Comparison of ENCODE assay signal across 8 cellular contexts in the genomic region with DNA sequence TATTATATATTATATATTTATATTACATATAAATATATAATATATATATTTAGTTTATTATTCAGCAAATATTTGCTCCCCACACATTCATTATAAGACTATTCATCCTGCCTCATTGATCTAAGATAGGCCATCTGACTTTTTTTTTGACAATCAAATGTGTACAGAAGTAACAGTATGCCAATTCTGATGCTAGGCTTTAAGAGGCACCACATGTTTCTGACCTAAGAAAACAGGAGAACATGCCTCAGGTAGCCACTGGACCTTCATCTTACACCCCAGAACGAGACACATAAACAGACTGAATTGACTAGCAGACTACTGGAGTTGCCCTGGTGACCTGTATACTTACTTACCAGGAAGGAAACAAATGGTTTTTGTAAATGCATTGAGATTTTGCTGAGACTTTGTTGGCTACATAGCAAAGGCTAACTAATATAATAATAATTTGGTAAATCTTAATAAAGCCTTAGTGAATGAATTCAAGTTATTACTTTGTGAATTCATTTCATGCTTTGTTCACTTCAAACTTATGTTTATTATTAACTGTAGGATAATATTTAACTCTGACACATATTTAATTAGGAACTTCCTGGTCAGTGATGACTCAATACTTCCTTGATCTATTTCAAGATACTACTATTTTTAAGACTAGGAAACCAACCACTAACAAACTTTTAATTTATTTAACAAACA. TPM values are rescaled to one million over a fixed set of nuclear protein-coding genes. Genes with fewer than 3 reads are reported as not detected.
DNase-seq lines count a peak whose midpoint lies in the region; ATAC-seq, FAIRE-seq and TF ChIP-seq lines count a peak whose summit lies in the region.

No MANE protein-coding gene starts in this region.

- no peak overlapping the region for H3K9ac ChIP-seq in GM12878 (ENCODE audit: control insufficient read depth, insufficient read depth, low read length)

- intact Hi-C loops in GM12878 (cut with micrococcal nuclease; ENCODE audit: unreplicated experiment) = no loop called here
- intact Hi-C loops in upper lobe of right lung (cut with DNase I) = no loop called here

- H3K27ac ChIP-seq in GM12878 (ENCODE audit: control insufficient read depth, insufficient read depth) (no peak overlapping the region; the same call in 1 of the 2 replicates), upper lobe of right lung (peak overlapping the region; percentile 55)

- FAIRE-seq in GM12878 (lab: Jason Lieb, UNC) = peak; percentile 83

- CTCF ChIA-PET in GM12878 (lab: Yijun Ruan, JAX) = no interaction called here

- H3K4me2 ChIP-seq in GM12878 (ENCODE audit: control insufficient read depth, insufficient read depth) = peak overlapping the region; percentile 11

- H3K9me3 ChIP-seq in GM12878 (replicated peaks; ENCODE audit: control insufficient read depth, insufficient read depth, low read length) (no peaks in the 10 kb centered on the region), upper lobe of right lung (no peaks in the 10 kb centered on the region)

- no peaks in the 10 kb centered on the region for H4K20me1 ChIP-seq in GM12878 (ENCODE audit: control insufficient read depth, insufficient read depth)

- no peak overlapping the region for H3K27ac Mint-ChIP-seq in activated naive CD4-positive, alpha-beta T cell treated with anti-CD3 and anti-CD28 coated beads, Interleukin-2, amount 50 U/mL, for 72 hours

- H3K4me1 ChIP-seq in GM12878 (ENCODE audit: control insufficient read depth, insufficient read depth, low read length) (no peaks in the 10 kb centered on the region), upper lobe of right lung (peaks cover 8% of the 10 kb centered on the region)

- TF ChIP-seq RAD21 in GM12878 (IDR thresholded peaks at IDR 0.05; ENCODE audit: insufficient read depth, low read depth, low read length) = no peak

- POLR2A ChIA-PET in GM12878 (lab: Charles Lee) = no interaction called here

- no peak for TF ChIP-seq CTCF in GM12878 (IDR thresholded peaks at IDR 0.05 in 2 of 3, conservative IDR thresholded peaks at IDR 0.05 in 1 of 3; ENCODE audit: control insufficient read depth in 2 of 3, extremely low read depth in 1 of 3, insufficient read depth in 1 of 3, low read depth in 3 of 3, low read length in 3 of 3)
- TF ChIP-seq CTCF in upper lobe of right lung (IDR thresholded peaks at IDR 0.05) = no peak

- H3K27me3 ChIP-seq in GM12878 (replicated peaks in 1 of 2; ENCODE audit: control insufficient read depth in 2 of 2, insufficient read depth in 2 of 2, low read length in 1 of 2) = no peaks in the 10 kb centered on the region
- H3K27me3 ChIP-seq in upper lobe of right lung = no peaks in the 10 kb centered on the region

- no peak for TF ChIP-seq POLR2A in GM12878 (IDR thresholded peaks at IDR 0.05; ENCODE audit: low read depth, low read length)

- no peaks in the 10 kb centered on the region for H3K9me3 Mint-ChIP-seq in activated naive CD4-positive, alpha-beta T cell treated with anti-CD3 and anti-CD28 coated beads, Interleukin-2, amount 50 U/mL, for 72 hours

- ATAC-seq in HG03108 (IDR thresholded peaks at IDR 0.05; ENCODE audit: unreplicated experiment) (peak; percentile 88), GM12878 (peak; percentile 95), upper lobe of right lung (peak; percentile 54)
- no peak for ATAC-seq in activated naive CD4-positive, alpha-beta T cell treated with anti-CD3 and anti-CD28 coated beads, Interleukin-2, amount 50 U/mL, for 72 hours

- RAD21 ChIA-PET in GM12878 (lab: Charles Lee; ENCODE audit: unreplicated experiment) = no interaction called here

- no peak overlapping the region; the same call in none of the 2 replicates for H2AFZ ChIP-seq in GM12878 (ENCODE audit: control insufficient read depth, low read depth, low read length)

- in situ Hi-C loops in GM12878 (cut with MboI) = no loop called here

- DNase-seq in NOMO-1 (lab: John Stamatoyannopoulos, UW; ENCODE audit: unreplicated experiment in 2 of 2) (peak; percentile 6 to 82), NOMO-1 treated with dmso at 0.1 percent for 144 hours (lab: John Stamatoyannopoulos, UW; ENCODE audit: unreplicated experiment) (no peak), GM12878 (ENCODE audit: low read depth, low spot score) (peak; percentile 33), upper lobe of right lung (no peak), NCI-H510A (lab: John Stamatoyannopoulos, UW) (no peak), NCI-H1417 treated with DMSO at 0.1 percent for 48 hours (lab: John Stamatoyannopoulos, UW) (no peak)
- DNase-seq in activated naive CD4-positive, alpha-beta T cell treated with anti-CD3 and anti-CD28 coated beads, Interleukin-2, amount 50 U/mL, for 72 hours (ENCODE audit: low spot score in 2 of 2) = no peak

- H3K4me3 ChIP-seq in GM12878 = no peak overlapping the region
- H3K4me3 ChIP-seq in upper lobe of right lung = no peak overlapping the region

- peak in 1 of 2 experiments; percentile 6; a peak in 1 of 4 replicates for TF ChIP-seq EP300 in GM12878 (IDR thresholded peaks at IDR 0.05; ENCODE audit: borderline replicate concordance in 1 of 2, control insufficient read depth in 1 of 2, low read depth in 2 of 2, low read length in 2 of 2)

- H3K36me3 ChIP-seq in GM12878 (ENCODE audit: control insufficient read depth in 2 of 2, insufficient read depth in 2 of 2, low read length in 1 of 2) = no peaks in the 10 kb centered on the region
- H3K36me3 ChIP-seq in upper lobe of right lung = no peaks in the 10 kb centered on the region

- SMC1A ChIA-PET in GM12878 (lab: Charles Lee; ENCODE audit: uncharacterized antibody, unreplicated experiment) = no interaction called here

- 28% methylated on average over 1 of the region's 1 CpG for WGBS in GM12878 (ENCODE audit: insufficient coverage, insufficient replicate concordance, low lambda C conversion rate, missing lambda C conversion rate)

- no TSS peak for BruUV-seq in GM12878 (replicated peaks; lab: Mats Ljungman, UMichigan)

- no peaks in the 10 kb centered on the region for H3K36me3 Mint-ChIP-seq in activated naive CD4-positive, alpha-beta T cell treated with anti-CD3 and anti-CD28 coated beads, Interleukin-2, amount 50 U/mL, for 72 hours

- no peaks in the 10 kb centered on the region for H3K79me2 ChIP-seq in GM12878 (ENCODE audit: control insufficient read depth, insufficient read depth, low read length)

TF ChIP-seq in GM12878, 131 proteins besides CTCF, POLR2A, EP300 and RAD21 (continues in another document):
- TF ChIP-seq NFYA (IDR thresholded peaks at IDR 0.05; ENCODE audit: borderline replicate concordance, low read depth, low read length) (no peak), RELB (IDR thresholded peaks at IDR 0.05; ENCODE audit: low read depth) (peak; percentile 59; the same call in 1 of the 2 replicates), POLR2AphosphoS5 (IDR thresholded peaks at IDR 0.05; ENCODE audit: low read length) (no peak), CBX3 (IDR thresholded peaks at IDR 0.05; ENCODE audit: borderline replicate concordance, low read depth) (no peak), JUNB (IDR thresholded peaks at IDR 0.05) (0 out of 2 replicates have a peak, but pooled peaks have one; percentile 20), PAX8 (IDR thresholded peaks at IDR 0.05) (no peak), ATF2 (IDR thresholded peaks at IDR 0.05; ENCODE audit: low read length) (0 out of 2 replicates have a peak, but pooled peaks have one; percentile 18), ESRRA (IDR thresholded peaks at IDR 0.05; ENCODE audit: low read length) (no peak), RB1 (IDR thresholded peaks at IDR 0.05; ENCODE audit: borderline replicate concordance) (no peak)

RNA-seq across cellular contexts. Expression of gene MYO6, which starts 13.4 kb away (rescaled TPM):
- total RNA-seq in GM12878 (2013; cell fraction: nucleolus; rRNA removed) = 31.1 and 32.1 TPM in 2 replicates
- total RNA-seq in GM12878 (2014; rRNA removed) = 9.7 and 11.6 TPM in 2 replicates
- total RNA-seq in GM12878 (2014; rRNA removed; fragmentation: Illumina TruSeq; extraction: Trizol) = 11.3 and 11.6 TPM in 2 replicates
- 22.6 and 23.2 TPM in 2 replicates for total RNA-seq in GM12878 (2021)
- 2.1 TPM for polyA plus RNA-seq in GM12878 (2011; ENCODE audit: low read depth)
- 30.4 and 48.0 TPM in 2 replicates for polyA plus RNA-seq in GM12878 (2011; rRNA removed)
- 14.5 and 17.5 TPM in 2 replicates for polyA plus RNA-seq in GM12878 (2011; cell fraction: cytosol; rRNA removed)
- 28.1 and 44.5 TPM in 2 replicates for polyA plus RNA-seq in GM12878 (2011; cell fraction: nucleus; rRNA removed)
- 3.1 and 4.0 TPM in 2 replicates for polyA plus RNA-seq in GM12878 (2012)
- 22.3 and 29.2 TPM in 2 replicates for polyA plus RNA-seq in GM12878 (2014; fragmentation: Illumina TruSeq; extraction: Trizol)
- 1 to 10 TPM; 7.9 to 8.0 TPM for polyA plus RNA-seq in GM12878 (2014; fragmentation: Nextera tagmentation; extraction: Ambion mirVana)
- 9.0 and 11.0 TPM in 2 replicates for polyA plus RNA-seq in GM12878 (2014; rRNA removed)
- polyA plus RNA-seq in GM12878 (2016; fragmentation: Nextera tagmentation; extraction: Ambion mirVana) = 10 to 100 TPM; 27.7 to 27.9 TPM
- 27.5 and 28.5 TPM in 2 replicates for polyA minus RNA-seq in GM12878 (2011; rRNA and poly(A)+ RNA removed)
- 12.8 and 16.5 TPM in 2 replicates for polyA minus RNA-seq in GM12878 (2011; cell fraction: cytosol; rRNA and poly(A)+ RNA removed)
- 16.8 and 27.3 TPM in 2 replicates for polyA minus RNA-seq in GM12878 (2011; cell fraction: nucleus; rRNA and poly(A)+ RNA removed)
- total RNA-seq in upper lobe of right lung = 66.2 TPM
- 1 to 10 TPM in 1 of 2 donors, under 1 TPM in 1; 0.62 to 2.0 TPM for total RNA-seq in activated naive CD4-positive, alpha-beta T cell treated with anti-CD3 and anti-CD28 coated beads, Interleukin-2, amount 50 U/mL, for 72 hours

Comparison
In these comparisons a context has a peak if more than half of its experiments do, and no peak if none do; other contexts are left out.
1. DNase-seq: peak in NOMO-1 (2 of 2) and GM12878 (single experiment); none in NOMO-1 treated with dmso at 0.1 percent for 144 hours (single experiment), upper lobe of right lung (single experiment), activated naive CD4-positive, alpha-beta T cell treated with anti-CD3 and anti-CD28 coated beads, Interleukin-2, amount 50 U/mL, for 72 hours (0 of 2), NCI-H510A (single experiment) and NCI-H1417 treated with DMSO at 0.1 percent for 48 hours (single experiment).
2. ATAC-seq: peak in HG03108 (single experiment), GM12878 (single experiment) and upper lobe of right lung (single experiment); none in activated naive CD4-positive, alpha-beta T cell treated with anti-CD3 and anti-CD28 coated beads, Interleukin-2, amount 50 U/mL, for 72 hours (0 of 2).